In genomic region chr15:99731336-99732267, GRCh38 we compare ENCODE assay signal across 10 cellular contexts. TPM values are rescaled to one million over a fixed set of nuclear protein-coding genes. Genes with fewer than 3 reads are reported as not detected.
DNase-seq lines count a peak whose midpoint lies in the region; ATAC-seq and TF ChIP-seq lines count a peak whose summit lies in the region.
"Had no signal": no experiment of that assay in that cellular context is flagged by ENCODE, and none has a peak within 500 bp of the region (broad histone marks: within the 10 kb centered on the region; RNA-seq: fewer than 3 reads in every experiment).

No MANE protein-coding gene starts in this region.

- H3K36me3 ChIP-seq in endodermal cell (ENCODE audit: control insufficient read depth, insufficient read depth, low read length): peaks cover 11% of the 10 kb centered on the region

- in situ Hi-C loops in KBM-7 (cut with MboI; ENCODE audit: low pct_unique_long_range_greater_than_20kb, low sequenced_read_pairs): loop anchor here (25.0 kb wide), 1 partner anchor 444 kb away; no protein-coding TSS in a partner anchor

- H3K27me3 ChIP-seq in AG04450 (ENCODE audit: control insufficient read depth, insufficient read depth, low read length) (no peaks in the 10 kb centered on the region), endodermal cell (ENCODE audit: control insufficient read depth, insufficient read depth, low read length, poor library complexity, severe bottlenecking) (peaks cover 19% of the 10 kb centered on the region)

- ATAC-seq in natural killer cell: no peak
- no peak for ATAC-seq in GM19324 (IDR thresholded peaks at IDR 0.05; ENCODE audit: low FRiP score, unreplicated experiment)
- ATAC-seq in GM21737 (IDR thresholded peaks at IDR 0.05; ENCODE audit: unreplicated experiment): no peak

- no peak overlapping the region for H3K27ac ChIP-seq in AG04450 (ENCODE audit: low read depth, low read length)
- no peak overlapping the region for H3K27ac ChIP-seq in endodermal cell (ENCODE audit: low read depth, low read length)

- H3K27ac Mint-ChIP-seq in endodermal cell (no peak overlapping the region), natural killer cell (peak overlapping the region in 1 of 2 donors; percentile 51)

- intact Hi-C loops in natural killer cell (cut with micrococcal nuclease): no loop called here

- H3K4me1 ChIP-seq in endodermal cell (ENCODE audit: control insufficient read depth, insufficient read depth, low read length): peaks cover 7% of the 10 kb centered on the region

- peaks cover 5% of the 10 kb centered on the region; the same call in 1 of the 2 replicates for H3K9me3 ChIP-seq in AG04450 (ENCODE audit: control insufficient read depth, insufficient read depth, low read length)
- no peaks in the 10 kb centered on the region for H3K9me3 ChIP-seq in endodermal cell (ENCODE audit: control insufficient read depth, low read length)

- H3K4me1 Mint-ChIP-seq in endodermal cell: peaks cover 23% of the 10 kb centered on the region
- H3K4me1 Mint-ChIP-seq in natural killer cell: peaks cover 11 to 13% of the 10 kb centered on the region in 2 donors

- H3K4me3 Mint-ChIP-seq in endodermal cell (peak overlapping the region; percentile 70), natural killer cell (peak overlapping the region; percentile 77)

- DNase-seq in AG04450 (ENCODE audit: low read depth, low spot score): no peak
- peak; percentile 27 for DNase-seq in KBM-7
- DNase-seq in endodermal cell: peak; percentile 77
- no peak for DNase-seq in natural killer cell
- DNase-seq in stimulated activated naive CD4-positive, alpha-beta T cell treated with Interleukin-2 at 50 U/mL for 16 hours (lab: John Stamatoyannopoulos, UW): no peak
- DNase-seq in cortex of kidney (lab: John Stamatoyannopoulos, UW): no peak
- DNase-seq: activated gamma-delta T cell treated with Interleukin-2 at 50 U/mL for 16 hours, occipital lobe had no signal

- H3K36me3 Mint-ChIP-seq in endodermal cell (ENCODE audit: low read depth): peaks cover 23% of the 10 kb centered on the region
- H3K36me3 Mint-ChIP-seq in natural killer cell: no peaks in the 10 kb centered on the region

- CTCF ChIA-PET in AG04450 (lab: Charles Lee): interaction anchor here (1.0 to 6.2 kb wide), 7 partner anchors 25 to 631 kb away, joined by 3 to 65 read pairs (median 8); no protein-coding TSS in a partner anchor

- H3K9me3 Mint-ChIP-seq in endodermal cell (no peaks in the 10 kb centered on the region), natural killer cell (no peaks in the 10 kb centered on the region)

- TF ChIP-seq CTCF in AG04450 (IDR thresholded peaks at IDR 0.05; ENCODE audit: low read depth, low read length) (no peak), endodermal cell (conservative IDR thresholded peaks at IDR 0.05) (no peak), natural killer cell (IDR thresholded peaks at IDR 0.05) (no peak)

- WGBS in endodermal cell (ENCODE audit: insufficient coverage in 1 of 2, insufficient read length in 1 of 2), 2 experiments: 50 to 53% methylated on average over 22 to 27 of the region's 30 CpGs

- H3K27me3 Mint-ChIP-seq in endodermal cell (ENCODE audit: insufficient read depth) (peaks cover 24% of the 10 kb centered on the region), natural killer cell (ENCODE audit: low read depth in 2 of 2) (no peaks in the 10 kb centered on the region)

- peak overlapping the region; percentile 75 for H3K4me3 ChIP-seq in AG04450 (ENCODE audit: low read depth, low read length)
- H3K4me3 ChIP-seq in endodermal cell (ENCODE audit: low read length): peak overlapping the region; percentile 83

- no peak overlapping the region for H3K9ac ChIP-seq in endodermal cell (ENCODE audit: extremely low read depth, low read length, poor library complexity, severe bottlenecking)

- POLR2A ChIA-PET in AG04450 (lab: Yijun Ruan, JAX): no interaction called here

RNA-seq across cellular contexts. Expression of gene LYSMD4, which starts 1.6 kb away (rescaled TPM):
- polyA plus RNA-seq in AG04450 (2011; rRNA removed): 3.2 and 3.3 TPM in 2 replicates
- 4.5 and 5.2 TPM in 2 replicates for polyA minus RNA-seq in AG04450 (2011; rRNA and poly(A)+ RNA removed)
- total RNA-seq in endodermal cell (10 to 100 TPM in 1 of 2 donors, 1 to 10 TPM in 1; 8.9 to 12.6 TPM), natural killer cell (1 to 10 TPM; 5.0 to 9.1 (median 7.2) TPM)
- 11.5 TPM for polyA plus RNA-seq in endodermal cell (2013, experiment 1 of 2)
- 11.0 TPM for polyA plus RNA-seq in endodermal cell (2013, experiment 2 of 2)

Comparison
In these comparisons a context has a peak if more than half of its experiments do, and no peak if none do; other contexts are left out.
1. DNase-seq: peak in KBM-7 (single experiment) and endodermal cell (single experiment); none in AG04450 (single experiment), natural killer cell (single experiment), stimulated activated naive CD4-positive, alpha-beta T cell treated with Interleukin-2 at 50 U/mL for 16 hours (single experiment) and cortex of kidney (single experiment).